In the genomic region with DNA sequence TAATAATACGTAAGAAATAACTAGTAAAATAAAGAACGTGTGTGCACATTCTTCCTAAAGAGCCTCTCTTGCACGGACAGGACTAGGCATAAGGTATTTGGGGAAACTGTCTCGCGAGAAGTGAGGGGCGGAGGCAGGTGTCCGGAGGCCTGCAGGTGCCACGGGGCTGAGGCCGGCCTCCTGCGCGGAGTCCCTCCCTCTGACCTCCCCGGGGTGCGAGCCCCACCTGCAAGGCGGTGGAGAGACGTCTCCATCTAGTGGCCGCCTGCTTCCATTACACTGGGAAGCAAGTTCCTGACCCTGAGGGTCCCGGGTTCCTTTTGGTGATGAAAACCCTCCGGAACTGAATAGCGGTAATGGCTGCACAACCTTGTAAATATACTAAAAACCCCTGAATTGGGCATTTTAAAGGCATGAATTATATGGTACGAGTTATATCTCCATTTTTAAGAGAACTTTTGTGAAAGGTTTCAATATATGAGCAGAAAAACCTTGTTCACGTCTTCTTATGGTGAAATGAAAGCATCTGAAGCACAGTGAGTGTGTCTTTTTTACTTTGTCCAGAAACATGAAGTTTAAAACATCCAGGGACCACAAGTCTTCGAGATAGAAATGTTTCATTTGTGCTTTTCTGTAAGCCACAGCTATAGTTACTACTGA, we compare ENCODE assay signal across 8 cellular contexts. TPM values are rescaled to one million over a fixed set of nuclear protein-coding genes. Genes with fewer than 3 reads are reported as not detected.
A peak's percentile ranks its signal among the peaks of the same experiment; 100 is the strongest.
DNase-seq lines count a peak whose midpoint lies in the region; ATAC-seq, FAIRE-seq and TF ChIP-seq lines count a peak whose summit lies in the region.

No MANE protein-coding gene starts in this region.

- H3K23me2 ChIP-seq in H1 (ENCODE audit: low read depth, low read length): no peaks in the 10 kb centered on the region

- no peak overlapping the region for H2BK5ac ChIP-seq in H1 (ENCODE audit: low read depth, low read length)

- H3K23ac ChIP-seq in H1 (ENCODE audit: insufficient read length): no peak overlapping the region

- H3K79me1 ChIP-seq in H1 (ENCODE audit: low read depth, low read length): no peaks in the 10 kb centered on the region

- H3K4me1 ChIP-seq in H1 (replicated peaks in 1 of 4; ENCODE audit: control insufficient read depth in 3 of 4, insufficient read depth in 4 of 4, low read length in 3 of 4): no peaks in the 10 kb centered on the region

- peak; percentile 45 for FAIRE-seq in H1 (lab: Jason Lieb, UNC)

- no peak overlapping the region for H3K18ac ChIP-seq in H1 (ENCODE audit: extremely low read depth, low read length)

- H4K91ac ChIP-seq in H1 (replicated peaks; ENCODE audit: insufficient read length, low read length): no peak overlapping the region

- 0 out of 3 replicates have a peak, but pooled peaks of 1 of the 2 experiments have one; percentile 26 for TF ChIP-seq EP300 in H1 (IDR thresholded peaks at IDR 0.05; ENCODE audit: borderline replicate concordance in 1 of 2, low read depth in 2 of 2, low read length in 2 of 2)

- no peak for TF ChIP-seq POLR2A in H1 (IDR thresholded peaks at IDR 0.05; ENCODE audit: control extremely low read depth in 1 of 2, low read depth in 2 of 2, low read length in 2 of 2)

- DNase-seq in AG08396 (ENCODE audit: low spot score): peak; percentile 88
- peak; percentile 87 for DNase-seq in NCI-H69 (lab: John Stamatoyannopoulos, UW)
- peak; percentile 76 for DNase-seq in activated CD8-positive, alpha-beta T cell treated with anti-CD3 and anti-CD28 coated beads, Interleukin-2, amount 10 ng/mL, durations not matched to agents 7 days and 5 days
- peak in 1 of 2 experiments; percentile 90 for DNase-seq in H1 (ENCODE audit: low read depth in 1 of 2, low spot score in 2 of 2)
- peak; percentile 22 for DNase-seq in mucosa of gallbladder (ENCODE audit: low spot score)
- peak; percentile 42 to 47 for DNase-seq in stimulated activated CD8-positive, alpha-beta memory T cell treated with anti-CD3 and anti-CD28 coated beads, Interleukin-7, amount 100 ng/mL, for 1 hour (ENCODE audit: low read depth in 2 of 2)

- no peak overlapping the region for H2BK20ac ChIP-seq in H1 (ENCODE audit: low read length)

- H3K36me3 ChIP-seq in H1 (ENCODE audit: control insufficient read depth in 2 of 4, insufficient read depth in 4 of 4, low read length in 3 of 4): no peaks in the 10 kb centered on the region; a peak in 1 of 8 replicates

- H3K36me3 Mint-ChIP-seq in activated CD8-positive, alpha-beta T cell treated with anti-CD3 and anti-CD28 coated beads, Interleukin-2, amount 10 ng/mL, durations not matched to agents 7 days and 5 days (ENCODE audit: low read depth): no peaks in the 10 kb centered on the region

- H3K27me3 ChIP-seq in H1 (replicated peaks in 1 of 4; ENCODE audit: control insufficient read depth in 3 of 4, extremely low read depth in 1 of 4, insufficient read depth in 3 of 4, low read length in 3 of 4): peaks cover 0 to 4% (median under 1%) of the 10 kb centered on the region in 4 experiments; a peak in 4 of 7 replicates

- H2AK5ac ChIP-seq in H1 (ENCODE audit: low read depth, low read length): no peak overlapping the region

- WGBS in H1 (ENCODE audit: extremely low coverage in 1 of 2, insufficient coverage in 1 of 2, insufficient read length in 1 of 2, insufficient replicate concordance in 2 of 2, low coverage in 1 of 2, low lambda C conversion rate in 2 of 2, missing lambda C conversion rate in 1 of 2), 2 experiments: 30% methylated on average over 22 of the region's 22 CpGs; no CpG with 5 or more reads in 1 of the 2 experiments

- H2BK120ac ChIP-seq in H1 (replicated peaks; ENCODE audit: low read depth, low read length): no peak overlapping the region

- H3K4me3 Mint-ChIP-seq in activated CD8-positive, alpha-beta T cell treated with anti-CD3 and anti-CD28 coated beads, Interleukin-2, amount 10 ng/mL, durations not matched to agents 7 days and 5 days: no peak overlapping the region

- no peak overlapping the region for H4K5ac ChIP-seq in H1 (ENCODE audit: insufficient read length, low read depth, low read length)

- H3K79me2 ChIP-seq in H1 (ENCODE audit: control insufficient read depth in 1 of 2, insufficient read depth in 2 of 2, low read length in 2 of 2): no peaks in the 10 kb centered on the region

- peaks cover 6% of the 10 kb centered on the region for H3K4me1 Mint-ChIP-seq in activated CD8-positive, alpha-beta T cell treated with anti-CD3 and anti-CD28 coated beads, Interleukin-2, amount 10 ng/mL, durations not matched to agents 7 days and 5 days (ENCODE audit: low read depth)

- no peak overlapping the region for H3K14ac ChIP-seq in H1 (ENCODE audit: insufficient read length)

- H3K27ac ChIP-seq in H1 (ENCODE audit: low read depth, low read length): no peak overlapping the region

- TF ChIP-seq RAD21 in H1 (IDR thresholded peaks at IDR 0.05 in 1 of 2, conservative IDR thresholded peaks at IDR 0.05 in 1 of 2; ENCODE audit: low read depth in 2 of 2, low read length in 2 of 2): peak; percentile 99

- H2BK15ac ChIP-seq in H1 (ENCODE audit: low read length): no peak overlapping the region

- H3K4me2 ChIP-seq in H1 (ENCODE audit: insufficient read depth in 1 of 2, low read depth in 2 of 2, low read length in 2 of 2): no peak overlapping the region

- POLR2A ChIA-PET in activated CD8-positive, alpha-beta T cell treated with anti-CD3 and anti-CD28 coated beads, Interleukin-2, amount 10 ng/mL, durations not matched to agents 7 days and 5 days (lab: Charles Lee): no interaction called here
- POLR2A ChIA-PET in H1 (lab: Charles Lee; ENCODE audit: partially characterized antibody): no interaction called here

- H2BK12ac ChIP-seq in H1 (ENCODE audit: low read depth, low read length): no peak overlapping the region

- no peak overlapping the region for H3K27ac Mint-ChIP-seq in activated CD8-positive, alpha-beta T cell treated with anti-CD3 and anti-CD28 coated beads, Interleukin-2, amount 10 ng/mL, durations not matched to agents 7 days and 5 days

- H4K20me1 ChIP-seq in H1 (replicated peaks in 1 of 2; ENCODE audit: control insufficient read depth in 1 of 2, insufficient read depth in 2 of 2, low read length in 2 of 2): no peaks in the 10 kb centered on the region

- H3K4ac ChIP-seq in H1 (replicated peaks; ENCODE audit: insufficient read length, low read depth, low read length): no peak overlapping the region

- peak; percentile 88 to 93 (median 92) for TF ChIP-seq CTCF in H1 (IDR thresholded peaks at IDR 0.05; ENCODE audit: control extremely low read depth in 1 of 3, insufficient read depth in 1 of 3, low read depth in 1 of 3, low read length in 3 of 3)

- no peak overlapping the region for H3K4me3 ChIP-seq in H1 (ENCODE audit: extremely low read depth in 1 of 4, insufficient read depth in 2 of 4, low read depth in 3 of 4, low read length in 4 of 4)

- no peaks in the 10 kb centered on the region for H3K9me3 ChIP-seq in H1 (ENCODE audit: insufficient read depth in 2 of 2, low read depth in 1 of 2, low read length in 1 of 2)

- CTCF ChIA-PET in activated CD8-positive, alpha-beta T cell treated with anti-CD3 and anti-CD28 coated beads, Interleukin-2, amount 10 ng/mL, durations not matched to agents 7 days and 5 days (lab: Charles Lee): interaction anchor here (0.6 to 3.0 kb wide), 8 partner anchors 11 to 265 kb away, joined by 3 to 15 read pairs (median 3); no protein-coding TSS in a partner anchor
- CTCF ChIA-PET in H1 (lab: Charles Lee; ENCODE audit: partially characterized antibody): interaction anchor here (0.8 to 3.9 kb wide), 11 partner anchors 18 to 265 kb away, joined by 3 to 35 read pairs (median 3); no protein-coding TSS in a partner anchor

- H3K27me3 Mint-ChIP-seq in activated CD8-positive, alpha-beta T cell treated with anti-CD3 and anti-CD28 coated beads, Interleukin-2, amount 10 ng/mL, durations not matched to agents 7 days and 5 days (ENCODE audit: low read depth): no peaks in the 10 kb centered on the region

- ATAC-seq in GM18868 (IDR thresholded peaks at IDR 0.05; ENCODE audit: unreplicated experiment) (peak; percentile 81), HG03196 (IDR thresholded peaks at IDR 0.05; ENCODE audit: unreplicated experiment) (peak; percentile 76)
- ATAC-seq in activated CD8-positive, alpha-beta T cell treated with anti-CD3 and anti-CD28 coated beads, Interleukin-2, amount 10 ng/mL, durations not matched to agents 7 days and 5 days: peak; percentile 94

- H3K9me3 Mint-ChIP-seq in activated CD8-positive, alpha-beta T cell treated with anti-CD3 and anti-CD28 coated beads, Interleukin-2, amount 10 ng/mL, durations not matched to agents 7 days and 5 days (ENCODE audit: insufficient read depth): no peaks in the 10 kb centered on the region

- H2AFZ ChIP-seq in H1 (ENCODE audit: low read length): no peak overlapping the region

- no peak overlapping the region for H4K8ac ChIP-seq in H1 (ENCODE audit: extremely low read depth, insufficient read depth, low read length)

- H3K56ac ChIP-seq in H1 (replicated peaks; ENCODE audit: insufficient read length, low read depth, low read length): no peak overlapping the region

- H3K9ac ChIP-seq in H1 (replicated peaks in 1 of 4; ENCODE audit: extremely low read depth in 1 of 4, low read depth in 3 of 4, low read length in 3 of 4): no peak overlapping the region

TF ChIP-seq in H1, 55 proteins besides CTCF, POLR2A, EP300 and RAD21 (continues in another document):
- TF ChIP-seq EGR1 (IDR thresholded peaks at IDR 0.05; ENCODE audit: borderline replicate concordance, low read depth, low read length): peak; percentile 80
- no peak; the same call in 1 of the 2 replicates for TF ChIP-seq BRCA1 (IDR thresholded peaks at IDR 0.05; ENCODE audit: low read depth, low read length)
- peak; percentile 52; the same call in 1 of the 2 replicates for TF ChIP-seq GABPA (IDR thresholded peaks at IDR 0.05; ENCODE audit: borderline replicate concordance, insufficient read depth, low read length)
- TF ChIP-seq TCF12 (IDR thresholded peaks at IDR 0.05; ENCODE audit: low read depth, low read length): peak; percentile 43; the same call in 1 of the 2 replicates
- TF ChIP-seq SIN3A (conservative IDR thresholded peaks at IDR 0.05 in 1 of 2, IDR thresholded peaks at IDR 0.05 in 1 of 2; ENCODE audit: low read depth in 1 of 2, low read length in 2 of 2): no peak
- TF ChIP-seq CHD2 (IDR thresholded peaks at IDR 0.05; ENCODE audit: low read length): peak; percentile 88

RNA-seq across cellular contexts. Expression of gene CTDP1, which starts 35.5 kb away (rescaled TPM):
- 10 to 100 TPM; 35.5 to 36.8 TPM for total RNA-seq in activated CD8-positive, alpha-beta T cell treated with anti-CD3 and anti-CD28 coated beads, Interleukin-2, amount 10 ng/mL, durations not matched to agents 7 days and 5 days
- total RNA-seq in H1 (2021; fragmentation: NEBNext Ultra II Directional; extraction: Animal tissue kit (Norgen Biotek cat#: 25700)): 35.3 and 37.0 TPM in 2 replicates
- polyA plus RNA-seq in H1 (2011; rRNA removed): 16.6 and 25.3 TPM in 2 replicates
- polyA plus RNA-seq in H1 (2011; cell fraction: cytosol; rRNA removed): 20.0 TPM
- 27.3 TPM for polyA plus RNA-seq in H1 (2011; cell fraction: nucleus; rRNA removed)
- polyA plus RNA-seq in H1 (2012, experiment 1 of 2): 21.7 to 30.5 TPM (median 28.9 TPM) in 4 replicates
- polyA plus RNA-seq in H1 (2012, experiment 2 of 2): 25.8 TPM
- polyA plus RNA-seq in H1 (2013, experiment 1 of 2): 17.4 TPM
- 16.8 TPM for polyA plus RNA-seq in H1 (2013, experiment 2 of 2)
- 12.5 and 14.4 TPM in 2 replicates for polyA minus RNA-seq in H1 (2011; rRNA and poly(A)+ RNA removed)
- 18.3 TPM for polyA minus RNA-seq in H1 (2011; cell fraction: cytosol; rRNA and poly(A)+ RNA removed)
- 19.1 TPM for polyA minus RNA-seq in H1 (2011; cell fraction: nucleus; rRNA and poly(A)+ RNA removed)
- total RNA-seq in mucosa of gallbladder: 27.3 TPM
